Comparison of ENCODE assay signal across 21 cellular contexts in the genomic region with DNA sequence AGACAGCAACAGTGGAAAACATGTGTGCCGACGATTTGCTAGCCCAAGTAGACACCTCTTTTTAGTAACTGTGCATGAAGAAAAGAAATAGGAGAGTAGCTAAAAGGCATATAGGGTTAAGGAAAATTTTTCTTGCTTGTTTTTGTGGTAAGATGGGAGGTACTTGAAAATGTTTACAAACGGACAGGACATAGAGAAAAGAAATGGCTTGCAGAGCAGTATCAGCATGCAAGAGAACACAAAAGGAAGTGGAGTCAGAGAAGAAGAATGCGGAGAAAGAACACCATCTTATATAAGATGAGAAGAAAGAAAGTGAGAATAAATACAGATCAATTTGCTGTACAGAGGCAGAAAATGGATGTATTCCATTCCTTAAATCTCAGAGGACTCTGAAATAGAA.
"Had no signal": no experiment of that assay in that cellular context is flagged by ENCODE, and none has a peak within 500 bp of the region (broad histone marks: within the 10 kb centered on the region; RNA-seq: fewer than 3 reads in every experiment).

No MANE protein-coding gene starts in this region.

- H3K36me3 Mint-ChIP-seq: type B pancreatic cell had no signal

- H3K27ac Mint-ChIP-seq: activated CD8-positive, alpha-beta T cell treated with anti-CD3 and anti-CD28 coated beads, Interleukin-2, amount 10 ng/mL, durations not matched to agents 7 days and 5 days; effector memory CD8-positive, alpha-beta T cell; nephron; T-cell; type B pancreatic cell had no signal

- ATAC-seq: activated CD8-positive, alpha-beta T cell treated with anti-CD3 and anti-CD28 coated beads, Interleukin-2, amount 10 ng/mL, durations not matched to agents 7 days and 5 days; effector memory CD8-positive, alpha-beta T cell; left lung; stimulated activated naive CD8-positive, alpha-beta T cell treated with anti-CD3 and anti-CD28 coated beads, Interleukin-15, Interleukin-2, amounts not matched to agents 100 U/mL and 50 U/mL, for 24 hours; T-cell had no signal

- H3K4me1 Mint-ChIP-seq: nephron, T-cell had no signal

- DNase-seq: activated CD4-positive, alpha-beta T cell treated with anti-CD3 and anti-CD28 coated beads for 4 hours; activated CD8-positive, alpha-beta memory T cell treated with anti-CD3 and anti-CD28 coated beads, Interleukin-2, amount 50 U/mL, for 48 hours; activated CD8-positive, alpha-beta T cell treated with anti-CD3 and anti-CD28 coated beads, Interleukin-2, amount 10 ng/mL, durations not matched to agents 7 days and 5 days; central memory CD4-positive, alpha-beta T cell; cortex of kidney; effector memory CD8-positive, alpha-beta T cell; erythroblast; head of caudate nucleus; islet precursor cell; left lung; sigmoid colon; stimulated activated CD4-positive, alpha-beta T cell treated with anti-CD3 and anti-CD28 coated beads, Interleukin-4, amount 100 ng/mL, for 1 hour; stimulated activated CD8-positive, alpha-beta memory T cell treated with anti-CD3 and anti-CD28 coated beads, Interleukin-4, amount 100 ng/mL, for 48 hours; stimulated activated naive CD8-positive, alpha-beta T cell treated with anti-CD3 and anti-CD28 coated beads, Interleukin-15, Interleukin-2, amounts not matched to agents 100 U/mL and 50 U/mL, for 24 hours; T-cell; T1000; WERI-Rb-1 had no signal

- H3K4me3 ChIP-seq: ascending aorta, left lung, sigmoid colon, suprapubic skin had no signal

- H3K36me3 ChIP-seq: ascending aorta, left lung, sigmoid colon, suprapubic skin, WERI-Rb-1 had no signal

- H3K27me3 Mint-ChIP-seq: effector memory CD8-positive, alpha-beta T cell; T-cell; type B pancreatic cell had no signal

- H3K4me1 ChIP-seq: ascending aorta, left lung, suprapubic skin had no signal

- H3K27me3 ChIP-seq: ascending aorta, left lung, sigmoid colon, suprapubic skin had no signal

- H3K4me3 Mint-ChIP-seq: activated CD8-positive, alpha-beta T cell treated with anti-CD3 and anti-CD28 coated beads, Interleukin-2, amount 10 ng/mL, durations not matched to agents 7 days and 5 days; effector memory CD8-positive, alpha-beta T cell; nephron; T-cell; type B pancreatic cell had no signal

- H3K27ac ChIP-seq: ascending aorta, left lung, sigmoid colon, suprapubic skin, WERI-Rb-1 had no signal

- H3K9me3 ChIP-seq: suprapubic skin had no signal
